In genomic region chr2:134791606-134792005, GRCh38 we compare ENCODE assay signal across 18 cellular contexts. TPM values are rescaled to one million over a fixed set of nuclear protein-coding genes. Genes with fewer than 3 reads are reported as not detected.
DNase-seq lines count a peak whose midpoint lies in the region; ATAC-seq and TF ChIP-seq lines count a peak whose summit lies in the region.
"Had no signal": no experiment of that assay in that cellular context is flagged by ENCODE, and none has a peak within 500 bp of the region (broad histone marks: within the 10 kb centered on the region; RNA-seq: fewer than 3 reads in every experiment).

No MANE protein-coding gene starts in this region.

- no peaks in the 10 kb centered on the region for H3K79me2 ChIP-seq in mammary epithelial cell (ENCODE audit: insufficient read depth, low read length)

- intact Hi-C loops in mammary epithelial cell (cut with micrococcal nuclease) (no loop called here), MCF 10A (cut with micrococcal nuclease) (no loop called here)

- no peaks in the 10 kb centered on the region for H3K36me3 ChIP-seq in mammary epithelial cell (ENCODE audit: insufficient read depth, low read length)

- CTCF ChIA-PET in mammary epithelial cell (lab: Charles Lee; ENCODE audit: low non-redundant PET) = no interaction called here
- CTCF ChIA-PET in MCF 10A (lab: Yijun Ruan, JAX) = no interaction called here

- H3K4me3 Mint-ChIP-seq in MCF 10A (ENCODE audit: unreplicated experiment) = no peak overlapping the region
- H3K4me3 Mint-ChIP-seq: CD4-positive, alpha-beta T cell; GM23338 had no signal

- H3K27me3 ChIP-seq in mammary epithelial cell (ENCODE audit: insufficient read depth, low read length) = no peaks in the 10 kb centered on the region

- no peaks in the 10 kb centered on the region for H3K9me3 ChIP-seq in mammary epithelial cell (replicated peaks; ENCODE audit: insufficient read depth, low read length)

- no peak for TF ChIP-seq CTCF in mammary epithelial cell (conservative IDR thresholded peaks at IDR 0.05 in 1 of 2, IDR thresholded peaks at IDR 0.05 in 1 of 2; ENCODE audit: extremely low read depth in 1 of 2, insufficient read depth in 1 of 2, low read depth in 1 of 2, low read length in 2 of 2)
- no peak for TF ChIP-seq CTCF in MCF 10A (IDR thresholded peaks at IDR 0.05; ENCODE audit: unreplicated experiment)

- ATAC-seq in HG02885 (IDR thresholded peaks at IDR 0.05; ENCODE audit: poor library complexity, unreplicated experiment) = no peak
- ATAC-seq: GM12878, GM23338 had no signal

- H3K36me3 Mint-ChIP-seq in MCF 10A (ENCODE audit: insufficient read depth, unreplicated experiment) = no peaks in the 10 kb centered on the region

- H4K20me1 ChIP-seq in mammary epithelial cell (ENCODE audit: insufficient read depth, low read length) = no peaks in the 10 kb centered on the region

- H3K27me3 Mint-ChIP-seq in MCF 10A (ENCODE audit: insufficient read depth, unreplicated experiment) = no peaks in the 10 kb centered on the region

- POLR2A ChIA-PET in MCF 10A (lab: Yijun Ruan, JAX) = no interaction called here

- no peak overlapping the region for H3K4me2 ChIP-seq in mammary epithelial cell (ENCODE audit: insufficient read depth, low read depth, low read length)
- H3K4me2 ChIP-seq: GM23338 had no signal

- no TSS peak for BruUV-seq in mammary epithelial cell (replicated peaks; lab: Mats Ljungman, UMichigan)
- BruUV-seq in MCF 10A (replicated peaks; lab: Mats Ljungman, UMichigan) = no TSS peak

- DNase-seq in mammary epithelial cell = no peak
- no peak for DNase-seq in MCF 10A (ENCODE audit: unreplicated experiment)
- DNase-seq in cerebellar cortex (ENCODE audit: low spot score) = peak; percentile 46
- DNase-seq in medulla oblongata (ENCODE audit: extremely low spot score) = peak; percentile 78
- peak; percentile 46 for DNase-seq in pons (ENCODE audit: low spot score)
- DNase-seq in SKM-1 treated with dmso at 0.1 percent for 144 hours (lab: John Stamatoyannopoulos, UW; ENCODE audit: unreplicated experiment) = no peak
- no peak for DNase-seq in DMS79 (lab: John Stamatoyannopoulos, UW)
- DNase-seq: ACHN; CD4-positive, alpha-beta T cell; DMS153; HCEC 1CT had no signal

- dilution Hi-C loops in mammary epithelial cell (cut with HindIII; ENCODE audit: low sequenced_read_pairs) = no loop called here

- H3K27ac Mint-ChIP-seq in MCF 10A (ENCODE audit: low read depth, unreplicated experiment) = no peak overlapping the region
- H3K27ac Mint-ChIP-seq: CD4-positive, alpha-beta T cell; GM23338 had no signal

- H3K9me3 Mint-ChIP-seq in MCF 10A (ENCODE audit: unreplicated experiment) = no peaks in the 10 kb centered on the region
- H3K9me3 Mint-ChIP-seq: CD4-positive, alpha-beta T cell; GM23338 had no signal

- in situ Hi-C loops in mammary epithelial cell (cut with MboI; ENCODE audit: low sequenced_read_pairs in 2 of 2) = no loop called here

- no peaks in the 10 kb centered on the region for H3K4me1 Mint-ChIP-seq in MCF 10A (ENCODE audit: insufficient read depth, unreplicated experiment)
- H3K4me1 Mint-ChIP-seq: GM23338 had no signal

- H3K4me3 ChIP-seq in mammary epithelial cell (replicated peaks in 1 of 3; ENCODE audit: insufficient read depth in 1 of 3, low read depth in 2 of 3, low read length in 3 of 3) = no peak overlapping the region
- H3K4me3 ChIP-seq: GM12878, GM23338 had no signal

- no peak overlapping the region for H3K27ac ChIP-seq in mammary epithelial cell (ENCODE audit: insufficient read depth, low read depth, low read length)
- H3K27ac ChIP-seq: C4-2B, HL-60 had no signal

- whole genome bisulfite sequencing in mammary epithelial cell (ENCODE audit: low coverage, missing lambda C conversion rate) = 4% methylated on average over 2 of the region's 3 CpGs

- H3K4me1 ChIP-seq in mammary epithelial cell (ENCODE audit: insufficient read depth, low read length) = no peaks in the 10 kb centered on the region

- H2AFZ ChIP-seq in mammary epithelial cell (ENCODE audit: low read depth, low read length) = peak overlapping the region; percentile 4
- H2AFZ ChIP-seq: GM23338 had no signal

- H3K9ac ChIP-seq in mammary epithelial cell (ENCODE audit: insufficient read depth, low read length) = no peak overlapping the region

RNA-seq across cellular contexts. Expression of gene ACMSD, which starts 46.8 kb away (rescaled TPM):
- total RNA-seq in mammary epithelial cell (under 1 TPM in 1 of 2 donors, not detected in 1; 0.33 TPM), MCF 10A (2022) (not detected in 2 replicates)
- polyA plus RNA-seq in mammary epithelial cell = not detected
- not detected for polyA minus RNA-seq in mammary epithelial cell
- total RNA-seq: CD4-positive, alpha-beta T cell; GM12878; GM23338; HT1080 had no signal
- polyA plus RNA-seq: BJ had no signal

Comparison
In these comparisons a context has a peak if more than half of its experiments do, and no peak if none do; other contexts are left out.
1. DNase-seq: peak in cerebellar cortex (single experiment), medulla oblongata (single experiment) and pons (single experiment); none in mammary epithelial cell (single experiment), MCF 10A (single experiment), SKM-1 treated with dmso at 0.1 percent for 144 hours (single experiment) and DMS79 (single experiment).